1 cellular context compared by ENCODE assay signal in the genomic region with DNA sequence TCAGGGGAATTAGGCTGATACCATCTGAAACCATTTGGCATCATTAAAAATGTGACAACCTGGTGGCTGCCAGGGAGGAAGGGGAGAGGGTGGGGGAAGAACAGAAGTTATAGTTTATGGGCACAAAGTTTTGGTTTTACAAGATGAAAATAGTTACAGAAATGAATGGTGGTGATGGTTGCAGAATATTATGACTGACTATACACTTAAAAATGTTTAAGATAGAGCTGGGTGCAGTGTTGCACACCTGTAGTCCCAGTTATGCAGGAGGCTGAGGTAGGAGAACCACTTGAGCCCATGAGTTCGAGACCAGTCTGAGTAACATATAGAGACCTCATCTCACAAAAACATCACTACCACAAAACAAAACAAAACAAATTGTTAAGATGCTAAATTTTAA. TPM values are rescaled to one million over a fixed set of nuclear protein-coding genes. Genes with fewer than 3 reads are reported as not detected.
"Had no signal": no experiment of that assay in that cellular context is flagged by ENCODE, and none has a peak within 500 bp of the region (broad histone marks: within the 10 kb centered on the region; RNA-seq: fewer than 3 reads in every experiment).

No MANE protein-coding gene starts in this region.

RNA-seq across cellular contexts. Expression of a gene that starts 12.5 kb away (rescaled TPM):
- total RNA-seq: ascending aorta had no signal

RNA-seq across cellular contexts. Expression of a gene that starts 54.1 kb away (rescaled TPM):
- total RNA-seq: ascending aorta had no signal
